Comparison of ENCODE assay signal across 11 cellular contexts in the genomic region with DNA sequence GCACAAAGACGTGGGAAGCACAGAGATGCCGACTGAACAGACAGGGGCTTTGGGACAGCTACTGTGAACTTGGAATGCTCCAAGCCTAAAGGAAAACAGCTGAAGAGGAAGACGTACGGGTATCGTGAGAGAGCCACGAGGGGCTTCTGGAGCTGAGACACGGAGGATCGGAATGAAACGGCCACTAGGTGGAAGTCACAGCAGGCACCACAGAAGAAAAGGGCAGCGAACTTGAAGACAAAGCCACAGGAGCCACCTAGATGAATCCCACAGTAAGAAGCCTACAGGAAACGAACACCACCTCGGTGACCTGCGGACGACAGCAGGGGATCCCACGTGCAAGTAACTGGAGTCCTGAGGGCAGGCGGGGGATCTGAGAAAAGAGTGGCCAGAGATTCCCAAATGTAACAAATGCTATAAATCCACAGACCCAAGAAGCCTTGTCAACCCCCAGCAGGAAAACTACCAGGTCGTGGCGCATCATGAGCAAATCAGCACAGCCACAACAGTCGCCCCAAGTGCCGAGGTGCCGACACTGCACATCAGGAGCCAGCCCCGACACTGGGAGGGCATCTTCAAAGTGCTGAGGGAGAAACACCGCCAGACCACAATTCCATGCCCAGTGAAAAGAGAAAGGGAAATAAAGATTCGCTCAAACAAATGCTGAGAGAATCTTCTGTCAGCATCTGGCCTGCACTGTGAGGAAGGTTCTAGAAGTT. TPM values are rescaled to one million over a fixed set of nuclear protein-coding genes. Genes with fewer than 3 reads are reported as not detected.
DNase-seq lines count a peak whose midpoint lies in the region; ATAC-seq lines count a peak whose summit lies in the region.
"Had no signal": no experiment of that assay in that cellular context is flagged by ENCODE, and none has a peak within 500 bp of the region (broad histone marks: within the 10 kb centered on the region; RNA-seq: fewer than 3 reads in every experiment).

No MANE protein-coding gene starts in this region.

- no peaks in the 10 kb centered on the region for H3K27me3 Mint-ChIP-seq in stimulated activated naive CD8-positive, alpha-beta T cell treated with anti-CD3 and anti-CD28 coated beads, Interleukin-15, Interleukin-2, amounts not matched to agents 100 ng/mL and 50 ng/mL, for 24 hours
- no peaks in the 10 kb centered on the region for H3K27me3 Mint-ChIP-seq in activated CD8-positive, alpha-beta T cell treated with anti-CD3 and anti-CD28 coated beads, Interleukin-2, amount 10 ng/mL, durations not matched to agents 7 days and 5 days (ENCODE audit: low read depth)
- H3K27me3 Mint-ChIP-seq in memory B cell, result no peaks in the 10 kb centered on the region

- POLR2A ChIA-PET in activated CD8-positive, alpha-beta T cell treated with anti-CD3 and anti-CD28 coated beads, Interleukin-2, amount 10 ng/mL, durations not matched to agents 7 days and 5 days (lab: Charles Lee), result interaction anchor here (1.5 kb wide), 1 partner anchor 30 kb away, joined by 4 read pairs; no protein-coding TSS in a partner anchor

- peaks cover 81% of the 10 kb centered on the region for H3K4me1 Mint-ChIP-seq in stimulated activated naive CD8-positive, alpha-beta T cell treated with anti-CD3 and anti-CD28 coated beads, Interleukin-15, Interleukin-2, amounts not matched to agents 100 ng/mL and 50 ng/mL, for 24 hours (ENCODE audit: low read depth)
- H3K4me1 Mint-ChIP-seq in activated CD8-positive, alpha-beta T cell treated with anti-CD3 and anti-CD28 coated beads, Interleukin-2, amount 10 ng/mL, durations not matched to agents 7 days and 5 days (ENCODE audit: low read depth), result peaks cover 74% of the 10 kb centered on the region
- H3K4me1 Mint-ChIP-seq in memory B cell, result peaks cover 36% of the 10 kb centered on the region

- CTCF ChIA-PET in activated CD8-positive, alpha-beta T cell treated with anti-CD3 and anti-CD28 coated beads, Interleukin-2, amount 10 ng/mL, durations not matched to agents 7 days and 5 days (lab: Charles Lee), result interaction anchor here (0.6 to 1.0 kb wide), 2 partner anchors 10 to 42 kb away, joined by 3 to 4 read pairs; no protein-coding TSS in a partner anchor

- no peak overlapping the region for H3K4me3 Mint-ChIP-seq in stimulated activated naive CD8-positive, alpha-beta T cell treated with anti-CD3 and anti-CD28 coated beads, Interleukin-15, Interleukin-2, amounts not matched to agents 100 ng/mL and 50 ng/mL, for 24 hours
- no peak overlapping the region for H3K4me3 Mint-ChIP-seq in activated CD8-positive, alpha-beta T cell treated with anti-CD3 and anti-CD28 coated beads, Interleukin-2, amount 10 ng/mL, durations not matched to agents 7 days and 5 days
- H3K4me3 Mint-ChIP-seq in memory B cell, result no peak overlapping the region

- H3K9me3 Mint-ChIP-seq in stimulated activated naive CD8-positive, alpha-beta T cell treated with anti-CD3 and anti-CD28 coated beads, Interleukin-15, Interleukin-2, amounts not matched to agents 100 ng/mL and 50 ng/mL, for 24 hours, result no peaks in the 10 kb centered on the region
- H3K9me3 Mint-ChIP-seq in activated CD8-positive, alpha-beta T cell treated with anti-CD3 and anti-CD28 coated beads, Interleukin-2, amount 10 ng/mL, durations not matched to agents 7 days and 5 days (ENCODE audit: insufficient read depth), result no peaks in the 10 kb centered on the region
- H3K9me3 Mint-ChIP-seq in memory B cell, result no peaks in the 10 kb centered on the region

- no peak for DNase-seq in stimulated activated naive CD8-positive, alpha-beta T cell treated with anti-CD3 and anti-CD28 coated beads, Interleukin-15, Interleukin-2, amounts not matched to agents 100 U/mL and 50 U/mL, for 24 hours
- no peak for DNase-seq in activated CD8-positive, alpha-beta T cell treated with anti-CD3 and anti-CD28 coated beads, Interleukin-2, amount 10 ng/mL, durations not matched to agents 7 days and 5 days
- DNase-seq in memory B cell (ENCODE audit: low spot score in 2 of 2) (no peak), NCI-H2227 treated with DMSO at 0.1 percent for 48 hours (lab: John Stamatoyannopoulos, UW) (no peak), HPDE6-E6E7 (ENCODE audit: extremely low spot score) (no peak)
- DNase-seq: DMS79 treated with DMSO at 0.1 percent for 48 hours; MM.1S; stimulated activated CD4-positive, alpha-beta T cell treated with anti-CD3 and anti-CD28 coated beads, Interleukin-4, amount 100 ng/mL, for 1 hour had no signal

- no peak for ATAC-seq in stimulated activated naive CD8-positive, alpha-beta T cell treated with anti-CD3 and anti-CD28 coated beads, Interleukin-15, Interleukin-2, amounts not matched to agents 100 U/mL and 50 U/mL, for 24 hours
- ATAC-seq in activated CD8-positive, alpha-beta T cell treated with anti-CD3 and anti-CD28 coated beads, Interleukin-2, amount 10 ng/mL, durations not matched to agents 7 days and 5 days, result no peak
- ATAC-seq in memory B cell (ENCODE audit: low read depth) (no peak), GM19023 (IDR thresholded peaks at IDR 0.05; ENCODE audit: unreplicated experiment) (no peak), GM18511 (IDR thresholded peaks at IDR 0.05; ENCODE audit: unreplicated experiment) (no peak)

- peak overlapping the region; percentile 91 for H3K27ac Mint-ChIP-seq in stimulated activated naive CD8-positive, alpha-beta T cell treated with anti-CD3 and anti-CD28 coated beads, Interleukin-15, Interleukin-2, amounts not matched to agents 100 ng/mL and 50 ng/mL, for 24 hours
- H3K27ac Mint-ChIP-seq in activated CD8-positive, alpha-beta T cell treated with anti-CD3 and anti-CD28 coated beads, Interleukin-2, amount 10 ng/mL, durations not matched to agents 7 days and 5 days, result peak overlapping the region; percentile 85
- peak overlapping the region; percentile 86 for H3K27ac Mint-ChIP-seq in memory B cell

- peaks cover 11% of the 10 kb centered on the region for H3K36me3 Mint-ChIP-seq in stimulated activated naive CD8-positive, alpha-beta T cell treated with anti-CD3 and anti-CD28 coated beads, Interleukin-15, Interleukin-2, amounts not matched to agents 100 ng/mL and 50 ng/mL, for 24 hours (ENCODE audit: low read depth)
- peaks cover 5% of the 10 kb centered on the region for H3K36me3 Mint-ChIP-seq in activated CD8-positive, alpha-beta T cell treated with anti-CD3 and anti-CD28 coated beads, Interleukin-2, amount 10 ng/mL, durations not matched to agents 7 days and 5 days (ENCODE audit: low read depth)
- H3K36me3 Mint-ChIP-seq in memory B cell, result no peaks in the 10 kb centered on the region

RNA-seq across cellular contexts. Expression of gene ISYNA1, which starts 39.3 kb away (rescaled TPM):
- 10 to 100 TPM; 26.7 to 33.5 TPM for total RNA-seq in activated CD8-positive, alpha-beta T cell treated with anti-CD3 and anti-CD28 coated beads, Interleukin-2, amount 10 ng/mL, durations not matched to agents 7 days and 5 days

RNA-seq across cellular contexts. Expression of gene ELL, which starts 44.7 kb away (rescaled TPM):
- total RNA-seq in activated CD8-positive, alpha-beta T cell treated with anti-CD3 and anti-CD28 coated beads, Interleukin-2, amount 10 ng/mL, durations not matched to agents 7 days and 5 days, result 10 to 100 TPM; 20.8 to 22.3 TPM

RNA-seq across cellular contexts. Expression of gene SSBP4, which starts 58.0 kb away (rescaled TPM):
- 100 to 1,000 TPM; 198 to 204 TPM for total RNA-seq in activated CD8-positive, alpha-beta T cell treated with anti-CD3 and anti-CD28 coated beads, Interleukin-2, amount 10 ng/mL, durations not matched to agents 7 days and 5 days
